In genomic region chr20:58213112-58213511, GRCh38 we compare ENCODE assay signal across 12 cellular contexts. TPM values are rescaled to one million over a fixed set of nuclear protein-coding genes. Genes with fewer than 3 reads are reported as not detected.
DNase-seq lines count a peak whose midpoint lies in the region; ATAC-seq and TF ChIP-seq lines count a peak whose summit lies in the region.
"Had no signal": no experiment of that assay in that cellular context is flagged by ENCODE, and none has a peak within 500 bp of the region (broad histone marks: within the 10 kb centered on the region; RNA-seq: fewer than 3 reads in every experiment).

No MANE protein-coding gene starts in this region.

- H3K4me3 ChIP-seq in AG04449 (ENCODE audit: low read depth, low read length), result no peak overlapping the region
- H3K4me3 ChIP-seq in HFF-Myc (replicated peaks; ENCODE audit: low read depth, low read length), result no peak overlapping the region

- no peak overlapping the region for H3K4me3 Mint-ChIP-seq in mesothelial cell of epicardium
- H3K4me3 Mint-ChIP-seq: CD4-positive, CD25-positive, alpha-beta regulatory T cell had no signal

- no peak for DNase-seq in AG04449 (ENCODE audit: low read depth, low spot score)
- no peak for DNase-seq in HFF-Myc (ENCODE audit: extremely low read depth, low read depth)
- DNase-seq in anterior cingulate cortex (lab: John Stamatoyannopoulos, UW), result peak in 50 of 58 donors; percentile 5 to 81 (median 39)
- peak; percentile 70 for DNase-seq in inferior parietal cortex (ENCODE audit: extremely low spot score)
- no peak for DNase-seq in activated CD4-positive, alpha-beta T cell treated with anti-CD3 and anti-CD28 coated beads, Interleukin-2, amount 50 U/mL, for 48 hours
- no peak for DNase-seq in mesothelial cell of epicardium (ENCODE audit: low spot score in 2 of 2, unreplicated experiment in 2 of 2)
- DNase-seq: CD4-positive, CD25-positive, alpha-beta regulatory T cell; NCI-H1092 treated with DMSO at 0.1 percent for 48 hours; OCI-M1; T1000 had no signal

- no peaks in the 10 kb centered on the region for H3K36me3 Mint-ChIP-seq in mesothelial cell of epicardium
- H3K36me3 Mint-ChIP-seq: CD4-positive, CD25-positive, alpha-beta regulatory T cell had no signal

- H3K27me3 Mint-ChIP-seq in mesothelial cell of epicardium (ENCODE audit: low read depth), result peaks cover 74% of the 10 kb centered on the region

- CTCF ChIA-PET in AG04449 (lab: Yijun Ruan, JAX), result interaction anchor here (0.8 to 8.2 kb wide), 9 partner anchors 10 to 700 kb away, joined by 3 to 270 read pairs (median 4); no protein-coding TSS in a partner anchor

- H3K4me1 Mint-ChIP-seq in mesothelial cell of epicardium, result peaks cover 4% of the 10 kb centered on the region

- ATAC-seq in GM19328 (IDR thresholded peaks at IDR 0.05; ENCODE audit: unreplicated experiment) (no peak), GM18502 (IDR thresholded peaks at IDR 0.05; ENCODE audit: poor library complexity, unreplicated experiment) (no peak)

- no peak overlapping the region for H3K27ac Mint-ChIP-seq in mesothelial cell of epicardium
- H3K27ac Mint-ChIP-seq: CD4-positive, CD25-positive, alpha-beta regulatory T cell had no signal

- POLR2A ChIA-PET in AG04449 (lab: Yijun Ruan, JAX), result no interaction called here

- H3K9me3 Mint-ChIP-seq in mesothelial cell of epicardium, result no peaks in the 10 kb centered on the region

- peak; percentile 21 for TF ChIP-seq CTCF in AG04449 (IDR thresholded peaks at IDR 0.05; ENCODE audit: insufficient read depth, low read length, missing control alignments)
- TF ChIP-seq CTCF in HFF-Myc (IDR thresholded peaks at IDR 0.05; ENCODE audit: low read depth, low read length, missing control alignments), result peak; percentile 19
- no peak for TF ChIP-seq CTCF in mesothelial cell of epicardium (IDR thresholded peaks at IDR 0.05; ENCODE audit: unreplicated experiment)

RNA-seq across cellular contexts. Expression of gene ANKRD60, which starts 15.3 kb away (rescaled TPM):
- total RNA-seq in mesothelial cell of epicardium, result not detected in 3 replicates
- total RNA-seq: CD4-positive, CD25-positive, alpha-beta regulatory T cell had no signal

Comparison
In these comparisons a context has a peak if more than half of its experiments do, and no peak if none do; other contexts are left out.
1. DNase-seq: peak in anterior cingulate cortex (50 of 58) and inferior parietal cortex (single experiment); none in AG04449 (single experiment), HFF-Myc (single experiment), activated CD4-positive, alpha-beta T cell treated with anti-CD3 and anti-CD28 coated beads, Interleukin-2, amount 50 U/mL, for 48 hours (0 of 2) and mesothelial cell of epicardium (0 of 2).